In the genomic region with DNA sequence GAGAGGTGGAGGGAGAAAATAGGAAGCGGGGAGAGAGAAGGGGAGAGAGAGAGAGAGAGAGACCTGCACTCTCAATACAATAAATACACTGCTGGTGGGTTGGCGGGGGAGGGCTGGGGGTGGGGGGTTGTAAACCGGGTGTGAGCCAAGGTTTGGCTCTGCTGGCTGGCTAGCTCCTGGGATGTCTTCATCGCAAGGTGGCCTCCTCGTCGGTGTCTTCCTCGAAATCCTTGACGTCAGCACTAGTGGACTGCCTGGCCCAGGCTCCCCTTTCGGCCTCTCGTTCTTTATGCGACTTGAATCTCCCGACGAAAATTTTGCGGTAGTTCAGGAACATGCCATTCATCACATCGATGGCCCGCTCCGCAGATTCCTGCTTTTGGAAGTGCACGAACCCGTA, we compare ENCODE assay signal across 2 cellular contexts. TPM values are rescaled to one million over a fixed set of nuclear protein-coding genes. Genes with fewer than 3 reads are reported as not detected.
"Had no signal": no experiment of that assay in that cellular context is flagged by ENCODE, and none has a peak within 500 bp of the region (broad histone marks: within the 10 kb centered on the region; RNA-seq: fewer than 3 reads in every experiment).

No MANE protein-coding gene starts in this region.

RNA-seq across cellular contexts. Expression of gene PABPC1L2A, which starts 0.7 kb away (rescaled TPM):
- total RNA-seq: G401, GM12878 had no signal
- polyA plus RNA-seq: GM12878 had no signal
